ENCODE assay signal across 19 cellular contexts in genomic region chr18:70423120-70423519, GRCh38.
A peak's percentile ranks its signal among the peaks of the same experiment; 100 is the strongest.
DNase-seq lines count a peak whose midpoint lies in the region; ATAC-seq, FAIRE-seq and TF ChIP-seq lines count a peak whose summit lies in the region.
"Had no signal": no experiment of that assay in that cellular context is flagged by ENCODE, and none has a peak within 500 bp of the region (broad histone marks: within the 10 kb centered on the region; RNA-seq: fewer than 3 reads in every experiment).

No MANE protein-coding gene starts in this region.

- WGBS in suprapubic skin: 52% methylated on average over 5 of the region's 5 CpGs

- no peak overlapping the region for H3K4me3 Mint-ChIP-seq in activated T-cell treated with anti-CD3 and anti-CD28 coated beads, Interleukin-2, amount 50 U/mL, for 4 hours
- H3K4me3 Mint-ChIP-seq: activated naive CD8-positive, alpha-beta T cell treated with anti-CD3 and anti-CD28 coated beads, Interleukin-2, amount 50 U/mL, for 24 hours; mesothelial cell of epicardium had no signal

- TF ChIP-seq CTCF in left ventricle myocardium inferior (IDR thresholded peaks at IDR 0.05; ENCODE audit: borderline replicate concordance) (no peak), keratinocyte (optimal IDR thresholded peaks at IDR 0.05 in 1 of 3, IDR thresholded peaks at IDR 0.05 in 1 of 3, conservative IDR thresholded peaks at IDR 0.05 in 1 of 3; ENCODE audit: extremely low read depth in 1 of 3, insufficient read depth in 2 of 3, low read length in 3 of 3) (no peak), suprapubic skin (IDR thresholded peaks at IDR 0.05) (no peak)

- DNase-seq in left ventricle myocardium inferior: no peak
- no peak for DNase-seq in cardiac septum (ENCODE audit: low spot score)
- DNase-seq in UCSD-AML1 (lab: John Stamatoyannopoulos, UW; ENCODE audit: unreplicated experiment): peak; percentile 16
- DNase-seq in keratinocyte (ENCODE audit: low read depth, low spot score): no peak
- no peak for DNase-seq in suprapubic skin (ENCODE audit: low spot score in 2 of 2)
- DNase-seq in activated T-cell treated with anti-CD3 and anti-CD28 coated beads, Interleukin-2, amount 50 U/mL, for 4 hours: no peak
- no peak for DNase-seq in stimulated activated naive CD4-positive, alpha-beta T cell treated with Interleukin-2 at 50 U/mL for 16 hours (lab: John Stamatoyannopoulos, UW)
- DNase-seq in posterior cingulate gyrus: no peak
- DNase-seq: 8988T; activated naive CD8-positive, alpha-beta T cell treated with anti-CD3 and anti-CD28 coated beads, Interleukin-2, amount 50 U/mL, for 24 hours; central memory CD4-positive, alpha-beta T cell; MV-4-11; NCI-H2081; NCI-H526 treated with DMSO at 0.1 percent for 48 hours; T-helper 1 cell had no signal

- peak overlapping the region; percentile 58 for H2AFZ ChIP-seq in keratinocyte (ENCODE audit: control insufficient read depth, low read length)

- H4K20me1 ChIP-seq in keratinocyte (ENCODE audit: control insufficient read depth, extremely low read depth, insufficient read depth, low read length): no peaks in the 10 kb centered on the region

- peak; percentile 26 for FAIRE-seq in keratinocyte (lab: Jason Lieb, UNC)
- FAIRE-seq: endometrium, GM12892, RCC 7860 had no signal

- no peaks in the 10 kb centered on the region for H3K36me3 ChIP-seq in left ventricle myocardium inferior
- no peaks in the 10 kb centered on the region for H3K36me3 ChIP-seq in keratinocyte (ENCODE audit: control insufficient read depth in 2 of 2, extremely low read depth in 1 of 2, insufficient read depth in 2 of 2, low read length in 2 of 2)
- no peaks in the 10 kb centered on the region for H3K36me3 ChIP-seq in suprapubic skin

- H3K4me3 ChIP-seq in left ventricle myocardium inferior (no peak overlapping the region), keratinocyte (ENCODE audit: control insufficient read depth in 2 of 3, extremely low read depth in 1 of 3, insufficient read depth in 2 of 3, low read depth in 1 of 3, low read length in 3 of 3) (peak overlapping the region in 2 of 3 experiments; percentile 3 to 9), suprapubic skin (no peak overlapping the region)

- no peak for ATAC-seq in activated T-cell treated with anti-CD3 and anti-CD28 coated beads, Interleukin-2, amount 50 U/mL, for 4 hours
- ATAC-seq: activated naive CD8-positive, alpha-beta T cell treated with anti-CD3 and anti-CD28 coated beads, Interleukin-2, amount 50 U/mL, for 24 hours had no signal

- H3K27me3 ChIP-seq in left ventricle myocardium inferior (ENCODE audit: low read depth) (no peaks in the 10 kb centered on the region), keratinocyte (ENCODE audit: control insufficient read depth, extremely low read depth, insufficient read depth, low read length) (no peaks in the 10 kb centered on the region), suprapubic skin (no peaks in the 10 kb centered on the region)

- peaks cover 6% of the 10 kb centered on the region for H3K27me3 Mint-ChIP-seq in activated T-cell treated with anti-CD3 and anti-CD28 coated beads, Interleukin-2, amount 50 U/mL, for 4 hours (ENCODE audit: low read depth)

- no peaks in the 10 kb centered on the region for H3K4me1 Mint-ChIP-seq in activated T-cell treated with anti-CD3 and anti-CD28 coated beads, Interleukin-2, amount 50 U/mL, for 4 hours (ENCODE audit: low read depth)

- H3K27ac ChIP-seq in left ventricle myocardium inferior (replicated peaks) (peak overlapping the region; percentile 51), keratinocyte (ENCODE audit: control insufficient read depth, insufficient read depth, low read length) (peak overlapping the region; percentile 73), suprapubic skin (peak overlapping the region; percentile 70)

- no peaks in the 10 kb centered on the region for H3K36me3 Mint-ChIP-seq in activated T-cell treated with anti-CD3 and anti-CD28 coated beads, Interleukin-2, amount 50 U/mL, for 4 hours (ENCODE audit: insufficient read depth)
- H3K36me3 Mint-ChIP-seq: mesothelial cell of epicardium had no signal

- peak overlapping the region; percentile 35 for H3K9ac ChIP-seq in keratinocyte (ENCODE audit: control insufficient read depth, extremely low read depth, insufficient read depth, low read length)

- H3K4me2 ChIP-seq in keratinocyte (ENCODE audit: control insufficient read depth, extremely low read depth, insufficient read depth, low read depth, low read length): peak overlapping the region; percentile 40

- intact Hi-C loops in left ventricle myocardium inferior (cut with micrococcal nuclease) (no loop called here), cardiac septum (cut with DNase I) (loop anchor here (5.0 kb wide), 1 partner anchor 136 kb away; the partner anchor contains the start of gene SOCS6), posterior cingulate gyrus (cut with DNase I) (no loop called here)

- dilution Hi-C loops in keratinocyte (cut with MboI; ENCODE audit: extremely low pct_ligation_motif_present, low sequenced_read_pairs): no loop called here

- H3K9me3 ChIP-seq in left ventricle myocardium inferior (replicated peaks) (no peaks in the 10 kb centered on the region), keratinocyte (ENCODE audit: control insufficient read depth, low read depth, low read length) (no peaks in the 10 kb centered on the region), suprapubic skin (no peaks in the 10 kb centered on the region)

- no peak for TF ChIP-seq EP300 in suprapubic skin (IDR thresholded peaks at IDR 0.05)

- H3K9me1 ChIP-seq in keratinocyte (ENCODE audit: control insufficient read depth, extremely low read depth, insufficient read depth, low read length): no peaks in the 10 kb centered on the region

- H3K9me3 Mint-ChIP-seq in activated T-cell treated with anti-CD3 and anti-CD28 coated beads, Interleukin-2, amount 50 U/mL, for 4 hours: no peaks in the 10 kb centered on the region
- H3K9me3 Mint-ChIP-seq: activated naive CD8-positive, alpha-beta T cell treated with anti-CD3 and anti-CD28 coated beads, Interleukin-2, amount 50 U/mL, for 24 hours; mesothelial cell of epicardium had no signal

- H3K79me2 ChIP-seq in keratinocyte (ENCODE audit: control insufficient read depth, insufficient read depth, low read length): no peaks in the 10 kb centered on the region

- no peak for TF ChIP-seq POLR2A in suprapubic skin (IDR thresholded peaks at IDR 0.05)

- H3K4me1 ChIP-seq in left ventricle myocardium inferior (peaks cover 46% of the 10 kb centered on the region), keratinocyte (ENCODE audit: control insufficient read depth, extremely low read depth, insufficient read depth, low read length) (peaks cover 41% of the 10 kb centered on the region), suprapubic skin (peaks cover 37% of the 10 kb centered on the region)

Comparison
In these comparisons a context has a peak if more than half of its experiments do, and no peak if none do; other contexts are left out.
1. H3K4me3 ChIP-seq: peak in keratinocyte (2 of 3); none in left ventricle myocardium inferior (single experiment) and suprapubic skin (single experiment).
2. Peak in every context shown above with its lines, with median percentiles within 50 percentile points of each other: H3K27ac ChIP-seq.